ENCODE assay signal across 1 cellular context in genomic region chr19:16266586-16266942, GRCh38.
TF ChIP-seq lines count a peak whose summit lies in the region.

No MANE protein-coding gene starts in this region.

TF ChIP-seq in HepG2, 621 proteins besides CTCF, POLR2A, EP300 and RAD21 (continued from another document):
- no peak for TF ChIP-seq ZMAT5 (CRISPR knock-in tag; IDR thresholded peaks at IDR 0.05; ENCODE audit: borderline replicate concordance, low read depth)
- TF ChIP-seq SNAPC5 (CRISPR knock-in tag; IDR thresholded peaks at IDR 0.05; ENCODE audit: borderline replicate concordance) = no peak
- no peak for TF ChIP-seq GABPA (IDR thresholded peaks at IDR 0.05; ENCODE audit: low read depth, low read length)
- no peak for TF ChIP-seq GABPA (CRISPR knock-in tag; IDR thresholded peaks at IDR 0.05; ENCODE audit: low read depth)
- TF ChIP-seq ZSCAN30 (CRISPR knock-in tag; IDR thresholded peaks at IDR 0.05) = no peak
- no peak for TF ChIP-seq ZNF264 (CRISPR knock-in tag; IDR thresholded peaks at IDR 0.05)
- TF ChIP-seq KMT2A (CRISPR knock-in tag; IDR thresholded peaks at IDR 0.05) = no peak
- no peak for TF ChIP-seq ZNF124 (CRISPR knock-in tag; IDR thresholded peaks at IDR 0.05)
- no peak for TF ChIP-seq ZNF326 (CRISPR knock-in tag; IDR thresholded peaks at IDR 0.05; ENCODE audit: borderline replicate concordance)
- TF ChIP-seq RERE (CRISPR knock-in tag; IDR thresholded peaks at IDR 0.05; ENCODE audit: low read depth) = no peak
- TF ChIP-seq ZBTB3 (CRISPR knock-in tag; IDR thresholded peaks at IDR 0.05; ENCODE audit: borderline replicate concordance, low read depth) = no peak
- no peak for TF ChIP-seq JARID2 (CRISPR knock-in tag; IDR thresholded peaks at IDR 0.05; ENCODE audit: insufficient replicate concordance)
